9 cellular contexts compared by ENCODE assay signal in genomic region chr7:139829654-139830130, GRCh38. TPM values are rescaled to one million over a fixed set of nuclear protein-coding genes. Genes with fewer than 3 reads are reported as not detected.
DNase-seq lines count a peak whose midpoint lies in the region; ATAC-seq, FAIRE-seq and TF ChIP-seq lines count a peak whose summit lies in the region.
"Had no signal": no experiment of that assay in that cellular context is flagged by ENCODE, and none has a peak within 500 bp of the region (broad histone marks: within the 10 kb centered on the region; RNA-seq: fewer than 3 reads in every experiment).

No MANE protein-coding gene starts in this region.

- no peak for TF ChIP-seq POLR2A in A549 (IDR thresholded peaks at IDR 0.05; ENCODE audit: low read length)
- TF ChIP-seq POLR2A in testis (IDR thresholded peaks at IDR 0.05): no peak

- TF ChIP-seq EP300 in A549 (IDR thresholded peaks at IDR 0.05): no peak

- CTCF ChIA-PET in A549 (lab: Yijun Ruan, JAX): interaction anchor here (1.2 to 1.9 kb wide), 4 partner anchors 13 to 184 kb away, joined by 3 to 6 read pairs (median 3); no protein-coding TSS in a partner anchor

- intact Hi-C loops in testis (cut with DNase I; ENCODE audit: low total_unique reads): no loop called here

- H3K36me3 ChIP-seq in testis (ENCODE audit: low read depth, missing control alignments): no peaks in the 10 kb centered on the region

- 0 out of 3 replicates have a peak overlapping the region, but pooled peaks have one; percentile 11 for H3K4me3 ChIP-seq in A549
- no peak overlapping the region for H3K4me3 ChIP-seq in testis

- no peak for TF ChIP-seq CTCF in A549 (IDR thresholded peaks at IDR 0.05)
- TF ChIP-seq CTCF in testis (IDR thresholded peaks at IDR 0.05): no peak

- H3K9me3 ChIP-seq in A549: no peaks in the 10 kb centered on the region
- no peaks in the 10 kb centered on the region for H3K9me3 ChIP-seq in testis

- FAIRE-seq in A549 (lab: Jason Lieb, UNC): no peak
- peak; percentile 98 for FAIRE-seq in RCC 7860 (lab: Jason Lieb, UNC)

- H3K27ac ChIP-seq in A549 (peak overlapping the region; percentile 69 to 77), layer of hippocampus (ENCODE audit: low read depth, low read length) (peak overlapping the region; percentile 0), testis (no peak overlapping the region)

- H3K4me1 ChIP-seq in A549: peaks cover 36% of the 10 kb centered on the region
- H3K4me1 ChIP-seq in testis: no peaks in the 10 kb centered on the region

- peak overlapping the region; percentile 65 for H3K4me2 ChIP-seq in A549

- TF ChIP-seq RAD21 in A549 (conservative IDR thresholded peaks at IDR 0.05 in 1 of 2, IDR thresholded peaks at IDR 0.05 in 1 of 2): no peak

- ATAC-seq in A549 (peak in 1 of 2 experiments; percentile 24; a peak in 2 of 6 replicates), GM18907 (IDR thresholded peaks at IDR 0.05; ENCODE audit: unreplicated experiment) (peak; percentile 44)

- POLR2A ChIA-PET in A549 (lab: Yijun Ruan, JAX): no interaction called here

- H3K27me3 ChIP-seq in layer of hippocampus (ENCODE audit: control insufficient read depth, insufficient read depth, low read length) (no peaks in the 10 kb centered on the region), testis (no peaks in the 10 kb centered on the region)

- WGBS in A549 (ENCODE audit: missing lambda C conversion rate): 38% methylated on average over 4 of the region's 4 CpGs
- WGBS in testis, 2 donors: 60 to 70% methylated on average over 4 of the region's 4 CpGs

- no peak for DNase-seq in A549 (ENCODE audit: low read depth in 1 of 2, low spot score in 1 of 2)
- no peak for DNase-seq in RCC 7860 (ENCODE audit: low spot score)
- DNase-seq in testis: no peak
- DNase-seq in AG08396 (ENCODE audit: low spot score): no peak
- DNase-seq in NCI-H1048 (lab: John Stamatoyannopoulos, UW): no peak
- no peak for DNase-seq in COR-L47 (lab: John Stamatoyannopoulos, UW)

TF ChIP-seq in A549, 52 proteins besides CTCF, POLR2A, EP300 and RAD21:
- no peak for TF ChIP-seq MAFK (IDR thresholded peaks at IDR 0.05; ENCODE audit: partially characterized antibody)
- no peak for TF ChIP-seq HES2 (IDR thresholded peaks at IDR 0.05)
- no peak for TF ChIP-seq GATA3 (IDR thresholded peaks at IDR 0.05; ENCODE audit: borderline replicate concordance)
- TF ChIP-seq TFCP2L1 (CRISPR knock-in tag; IDR thresholded peaks at IDR 0.05): no peak
- no peak for TF ChIP-seq RNF2 (IDR thresholded peaks at IDR 0.05; ENCODE audit: borderline replicate concordance, low read depth)
- no peak for TF ChIP-seq SMC3 (IDR thresholded peaks at IDR 0.05)
- no peak for TF ChIP-seq USF2 (IDR thresholded peaks at IDR 0.05)
- TF ChIP-seq NR3C1 (IDR thresholded peaks at IDR 0.05): no peak
- TF ChIP-seq MYC (IDR thresholded peaks at IDR 0.05; ENCODE audit: borderline replicate concordance, low read length): no peak
- TF ChIP-seq NPAS2 (CRISPR knock-in tag; IDR thresholded peaks at IDR 0.05; ENCODE audit: borderline replicate concordance): no peak
- TF ChIP-seq PBX3 (IDR thresholded peaks at IDR 0.05): no peak
- no peak for TF ChIP-seq ATOH8 (CRISPR knock-in tag; IDR thresholded peaks at IDR 0.05; ENCODE audit: low read depth)

RNA-seq across cellular contexts. Expression of gene TBXAS1, which starts 0.6 kb away (rescaled TPM):
- polyA plus RNA-seq in A549 (2011; rRNA removed): 11.6 and 13.8 TPM in 2 replicates
- polyA plus RNA-seq in A549 (2012; cell fraction: cytosol; rRNA removed): 6.3 and 6.9 TPM in 2 replicates
- polyA plus RNA-seq in A549 (2012; cell fraction: nucleus; rRNA removed): 8.8 and 11.8 TPM in 2 replicates
- 8.5 to 8.8 TPM (median 8.8 TPM) in 3 replicates for polyA plus RNA-seq in A549 (2017; fragmentation: RNase III; extraction: RNeasy Plus Mini Kit Qiagen cat#74134 plus additional on column Dnase treatment)
- 9.2 and 15.5 TPM in 2 replicates for polyA minus RNA-seq in A549 (2011; rRNA and poly(A)+ RNA removed)
- total RNA-seq in testis: 1 to 10 TPM; 5.2 to 5.7 TPM
- polyA plus RNA-seq in testis (ENCODE audit: insufficient read depth, low read depth, low replicate concordance): 4.9 TPM
- total RNA-seq: fibroblast of villous mesenchyme had no signal

RNA-seq across cellular contexts. Expression of gene HIPK2, which starts 51.9 kb away (rescaled TPM):
- polyA plus RNA-seq in A549 (2011; rRNA removed) (12.1 and 16.3 TPM in 2 replicates), A549 (2017; fragmentation: RNase III; extraction: RNeasy Plus Mini Kit Qiagen cat#74134 plus additional on column Dnase treatment) (10.5 to 13.1 TPM (median 11.3 TPM) in 3 replicates), testis (ENCODE audit: insufficient read depth, low read depth, low replicate concordance) (6.3 TPM)
- 10.1 and 13.5 TPM in 2 replicates for polyA plus RNA-seq in A549 (2012; cell fraction: cytosol; rRNA removed)
- 9.9 and 11.2 TPM in 2 replicates for polyA plus RNA-seq in A549 (2012; cell fraction: nucleus; rRNA removed)
- polyA minus RNA-seq in A549 (2011; rRNA and poly(A)+ RNA removed): 32.7 and 34.1 TPM in 2 replicates
- total RNA-seq in testis: 10 to 100 TPM; 17.8 to 22.4 TPM

Comparison
In these comparisons a context has a peak if more than half of its experiments do, and no peak if none do; other contexts are left out.
1. H3K27ac ChIP-seq: peak in A549 (2 of 2) and layer of hippocampus (single experiment); none in testis (0 of 2).